19 cellular contexts compared by ENCODE assay signal in the genomic region with DNA sequence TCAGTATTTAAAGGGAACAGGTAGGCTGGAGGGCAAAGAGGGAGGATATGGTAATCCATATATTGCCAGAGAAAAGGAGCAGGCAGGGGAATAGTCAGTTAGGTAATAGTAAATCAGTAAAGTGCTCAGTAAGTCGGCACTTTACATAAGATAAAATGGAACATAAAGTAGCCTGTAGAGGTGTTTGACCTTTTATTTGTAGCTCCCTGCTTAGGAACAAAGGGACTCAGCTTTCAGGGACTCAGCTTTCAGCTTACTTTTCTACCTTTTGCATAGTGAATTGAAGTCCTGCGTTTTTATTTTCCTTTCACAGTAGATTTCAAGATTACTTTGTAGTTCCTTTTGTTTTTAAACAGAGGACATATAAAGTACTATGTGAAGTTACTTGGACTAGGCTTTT.
"Had no signal": no experiment of that assay in that cellular context is flagged by ENCODE, and none has a peak within 500 bp of the region (broad histone marks: within the 10 kb centered on the region; RNA-seq: fewer than 3 reads in every experiment).

No MANE protein-coding gene starts in this region.

- H3K27me3 ChIP-seq: dorsolateral prefrontal cortex, esophagus squamous epithelium, foreskin keratinocyte, right atrium auricular region, sigmoid colon, transverse colon had no signal

- ATAC-seq: foreskin keratinocyte; stimulated activated naive B cell treated with anti-CD40 and anti-IgM and Interleukin-4, amounts not matched to agents 10 μg/mL and 1 μg/mL and 100 μg/mL, for 72 hours; stimulated activated naive CD8-positive, alpha-beta T cell treated with anti-CD3 and anti-CD28 coated beads, Interleukin-15, amount 100 ng/mL, for 72 hours had no signal

- H3K4me1 Mint-ChIP-seq: naive B cell; stimulated activated naive CD8-positive, alpha-beta T cell treated with anti-CD3 and anti-CD28 coated beads, Interleukin-15, amount 100 ng/mL, for 72 hours had no signal

- DNase-seq: dorsolateral prefrontal cortex; effector CD8-positive, alpha-beta T cell; esophagus squamous epithelium; foreskin keratinocyte; kidney glomerular epithelial cell; mesendoderm; naive B cell; posterior cingulate gyrus; sigmoid colon; stimulated activated CD4-positive, alpha-beta T cell treated with anti-CD3 and anti-CD28 coated beads, Interleukin-2, amount 100 ng/mL, for 24 hours; stimulated activated CD4-positive, alpha-beta T cell treated with anti-CD3 and anti-CD28 coated beads, Interleukin-4, amount 100 ng/mL, for 4 hours; stimulated activated naive B cell treated with anti-CD40 and anti-IgM and Interleukin-4, amounts not matched to agents 10 μg/mL and 1 μg/mL and 100 μg/mL, for 72 hours; stimulated activated naive CD8-positive, alpha-beta T cell treated with anti-CD3 and anti-CD28 coated beads, Interleukin-15, amount 100 ng/mL, for 72 hours; substantia nigra; transverse colon had no signal

- H3K36me3 Mint-ChIP-seq: naive B cell; stimulated activated naive B cell treated with anti-CD40 and anti-IgM and Interleukin-4, amounts not matched to agents 10 μg/mL and 1 μg/mL and 100 μg/mL, for 72 hours had no signal

- H3K9me3 Mint-ChIP-seq: naive B cell; stimulated activated naive B cell treated with anti-CD40 and anti-IgM and Interleukin-4, amounts not matched to agents 10 μg/mL and 1 μg/mL and 100 μg/mL, for 72 hours; stimulated activated naive CD8-positive, alpha-beta T cell treated with anti-CD3 and anti-CD28 coated beads, Interleukin-15, amount 100 ng/mL, for 72 hours had no signal

- H3K36me3 ChIP-seq: transverse colon had no signal

- H3K4me3 ChIP-seq: coronary artery, dorsolateral prefrontal cortex, esophagus squamous epithelium, right atrium auricular region, sigmoid colon, skin epidermis, thoracic aorta, transverse colon had no signal

- H3K9me3 ChIP-seq: esophagus squamous epithelium, right atrium auricular region, sigmoid colon, thoracic aorta, transverse colon had no signal

- H3K27ac Mint-ChIP-seq: stimulated activated naive B cell treated with anti-CD40 and anti-IgM and Interleukin-4, amounts not matched to agents 10 μg/mL and 1 μg/mL and 100 μg/mL, for 72 hours; stimulated activated naive CD8-positive, alpha-beta T cell treated with anti-CD3 and anti-CD28 coated beads, Interleukin-15, amount 100 ng/mL, for 72 hours had no signal

- H3K27ac ChIP-seq: coronary artery, dorsolateral prefrontal cortex, esophagus squamous epithelium, foreskin keratinocyte, right atrium auricular region, sigmoid colon, skin epidermis, thoracic aorta, transverse colon had no signal

- H3K4me3 Mint-ChIP-seq: naive B cell; stimulated activated naive B cell treated with anti-CD40 and anti-IgM and Interleukin-4, amounts not matched to agents 10 μg/mL and 1 μg/mL and 100 μg/mL, for 72 hours; stimulated activated naive CD8-positive, alpha-beta T cell treated with anti-CD3 and anti-CD28 coated beads, Interleukin-15, amount 100 ng/mL, for 72 hours had no signal

- H3K27me3 Mint-ChIP-seq: naive B cell; stimulated activated naive CD8-positive, alpha-beta T cell treated with anti-CD3 and anti-CD28 coated beads, Interleukin-15, amount 100 ng/mL, for 72 hours had no signal

- H3K4me1 ChIP-seq: sigmoid colon, transverse colon had no signal
